In genomic region chr12:5232826-5233500, GRCh38 we compare ENCODE assay signal across 17 cellular contexts.
"Had no signal": no experiment of that assay in that cellular context is flagged by ENCODE, and none has a peak within 500 bp of the region (broad histone marks: within the 10 kb centered on the region; RNA-seq: fewer than 3 reads in every experiment).

No MANE protein-coding gene starts in this region.

- DNase-seq: cortex of kidney; effector CD8-positive, alpha-beta T cell; esophagus squamous epithelium; foreskin fibroblast; kidney; left cardiac atrium; left ventricle myocardium inferior; lower lobe of right lung; natural killer cell; nucleus accumbens; ovary; right cardiac atrium; small intestine; stimulated activated CD4-positive, alpha-beta T cell treated with anti-CD3 and anti-CD28 coated beads, Interleukin-12 subunit alpha, Interleukin-12 subunit beta, amount 100 ng/mL, for 4 hours; stimulated activated naive CD4-positive, alpha-beta T cell; trophoblast cell had no signal

- ATAC-seq: gastroesophageal sphincter, left cardiac atrium, lower lobe of right lung, natural killer cell, right cardiac atrium had no signal
